Comparison of ENCODE assay signal across 11 cellular contexts in genomic region chr5:142743677-142744441, GRCh38. TPM values are rescaled to one million over a fixed set of nuclear protein-coding genes. Genes with fewer than 3 reads are reported as not detected.
DNase-seq lines count a peak whose midpoint lies in the region; ATAC-seq and TF ChIP-seq lines count a peak whose summit lies in the region.
"Had no signal": no experiment of that assay in that cellular context is flagged by ENCODE, and none has a peak within 500 bp of the region (broad histone marks: within the 10 kb centered on the region; RNA-seq: fewer than 3 reads in every experiment).

No MANE protein-coding gene starts in this region.

- ATAC-seq in heart left ventricle (peak; percentile 30 to 81 (median 48)), psoas muscle (peak in 3 of 4 donors; percentile 31 to 53 (median 34)), HG02840 (IDR thresholded peaks at IDR 0.05; ENCODE audit: low FRiP score, unreplicated experiment) (no peak)

- intact Hi-C loops in ascending aorta (cut with DNase I) = no loop called here
- intact Hi-C loops in heart left ventricle (cut with DNase I) = loop anchor here in 3 of 10 donors (10.0 kb wide), 2 partner anchors 131 to 141 kb away; no protein-coding TSS in a partner anchor
- intact Hi-C loops in psoas muscle (cut with DNase I) = no loop called here

- H3K27ac ChIP-seq in ascending aorta = peak overlapping the region; percentile 35 to 51
- peak overlapping the region; percentile 65 to 92 (median 78) for H3K27ac ChIP-seq in heart left ventricle
- H3K27ac ChIP-seq in psoas muscle = peak overlapping the region; percentile 25

- peak; percentile 27 for DNase-seq in GM03348 (ENCODE audit: low spot score)
- no peak for DNase-seq in ascending aorta (ENCODE audit: low spot score in 2 of 2)
- peak in 2 of 5 donors; percentile 48 to 58 for DNase-seq in heart left ventricle
- no peak for DNase-seq in psoas muscle
- no peak for DNase-seq in globus pallidus (ENCODE audit: low spot score)
- no peak for DNase-seq in HAP-1 (ENCODE audit: low spot score in 2 of 2)
- no peak for DNase-seq in SIG-M5 (lab: John Stamatoyannopoulos, UW)
- DNase-seq: H7, NCI-H2107, transverse colon had no signal

- no peak overlapping the region for H3K4me3 ChIP-seq in ascending aorta
- no peak overlapping the region for H3K4me3 ChIP-seq in heart left ventricle
- no peak overlapping the region for H3K4me3 ChIP-seq in psoas muscle
- H3K4me3 ChIP-seq in HAP-1 = no peak overlapping the region
- H3K4me3 ChIP-seq: transverse colon had no signal

- in situ Hi-C loops in HAP-1 (cut with MboI; ENCODE audit: low sequenced_read_pairs) = no loop called here

- H3K4me1 ChIP-seq in ascending aorta (peaks cover 8 to 10% of the 10 kb centered on the region in 2 donors), heart left ventricle (peaks cover 5 to 59% (median 45%) of the 10 kb centered on the region in 12 donors), psoas muscle (peaks cover 5% of the 10 kb centered on the region), HAP-1 (no peaks in the 10 kb centered on the region)
- H3K4me1 ChIP-seq: transverse colon had no signal

- H3K9me3 ChIP-seq in ascending aorta (no peaks in the 10 kb centered on the region), heart left ventricle (no peaks in the 10 kb centered on the region), psoas muscle (no peaks in the 10 kb centered on the region), HAP-1 (no peaks in the 10 kb centered on the region)
- H3K9me3 ChIP-seq: transverse colon had no signal

- no peak for TF ChIP-seq CTCF in ascending aorta (IDR thresholded peaks at IDR 0.05)
- TF ChIP-seq CTCF in heart left ventricle (IDR thresholded peaks at IDR 0.05) = peak in 1 of 12 donors; percentile 3
- no peak for TF ChIP-seq CTCF in psoas muscle (IDR thresholded peaks at IDR 0.05)

- H3K27me3 ChIP-seq in ascending aorta (no peaks in the 10 kb centered on the region), heart left ventricle (no peaks in the 10 kb centered on the region), psoas muscle (ENCODE audit: insufficient read depth in 3 of 3, low read length in 2 of 3) (no peaks in the 10 kb centered on the region), HAP-1 (ENCODE audit: low read depth) (no peaks in the 10 kb centered on the region; the same call in 1 of the 2 replicates)
- H3K27me3 ChIP-seq: transverse colon had no signal

- H3K36me3 ChIP-seq in ascending aorta = no peaks in the 10 kb centered on the region
- no peaks in the 10 kb centered on the region for H3K36me3 ChIP-seq in heart left ventricle
- no peaks in the 10 kb centered on the region for H3K36me3 ChIP-seq in psoas muscle (ENCODE audit: insufficient read depth in 1 of 2, low read depth in 1 of 2)
- no peaks in the 10 kb centered on the region for H3K36me3 ChIP-seq in HAP-1 (replicated peaks)
- H3K36me3 ChIP-seq: transverse colon had no signal

- no peak for TF ChIP-seq POLR2A in heart left ventricle (IDR thresholded peaks at IDR 0.05)

- WGBS in heart left ventricle, 4 donors = 37 to 55% (median 38%) methylated on average over 6 of the region's 6 CpGs
- WGBS in psoas muscle, 3 donors = 39 to 46% (median 39%) methylated on average over 6 of the region's 6 CpGs

RNA-seq across cellular contexts. Expression of gene ARHGAP26, which starts 26.3 kb away (rescaled TPM):
- total RNA-seq in ascending aorta (34.9 TPM), heart left ventricle (10 to 100 TPM; 22.9 to 52.1 (median 35.6) TPM), psoas muscle (10 to 100 TPM; 12.0 to 28.7 (median 13.1) TPM)
- polyA plus RNA-seq in heart left ventricle (10 to 100 TPM; 11.9 to 18.2 TPM), psoas muscle (1 to 10 TPM; 2.5 to 6.8 (median 4.3) TPM)

RNA-seq across cellular contexts. Expression of gene FGF1, which starts 58.0 kb away (rescaled TPM):
- total RNA-seq in ascending aorta (23.5 TPM), heart left ventricle (10 to 100 TPM; 41.2 to 74.7 (median 50.5) TPM), psoas muscle (1 to 10 TPM in 3 of 4 donors, under 1 TPM in 1; 0.74 to 7.1 (median 1.8) TPM)
- polyA plus RNA-seq in heart left ventricle (10 to 100 TPM in 1 of 2 donors, 1 to 10 TPM in 1; 8.7 to 22.4 TPM), psoas muscle (under 1 TPM; 0.34 to 1.00 (median 0.69) TPM)

Comparison
In these comparisons a context has a peak if more than half of its experiments do, and no peak if none do; other contexts are left out.
1. H3K27ac ChIP-seq: peak in every context shown above with its lines; median percentile 78 in heart left ventricle; 43 in ascending aorta; 25 in psoas muscle.